ENCODE assay signal across 8 cellular contexts in genomic region chr4:70544279-70544870, GRCh38. TPM values are rescaled to one million over a fixed set of nuclear protein-coding genes. Genes with fewer than 3 reads are reported as not detected.
A peak's percentile ranks its signal among the peaks of the same experiment; 100 is the strongest.
DNase-seq lines count a peak whose midpoint lies in the region; ATAC-seq and TF ChIP-seq lines count a peak whose summit lies in the region.

No MANE protein-coding gene starts in this region.

- TF ChIP-seq CTCF in activated CD8-positive, alpha-beta T cell treated with anti-CD3 and anti-CD28 coated beads for 36 hours (IDR thresholded peaks at IDR 0.05), result peak; percentile 16
- TF ChIP-seq CTCF in parathyroid adenoma (IDR thresholded peaks at IDR 0.05), result peak; percentile 11
- no peak for TF ChIP-seq CTCF in CD8-positive, alpha-beta T cell (IDR thresholded peaks at IDR 0.05)

- H3K4me1 Mint-ChIP-seq in activated CD8-positive, alpha-beta T cell treated with anti-CD3 and anti-CD28 coated beads for 36 hours (ENCODE audit: low read depth), result no peaks in the 10 kb centered on the region
- no peaks in the 10 kb centered on the region for H3K4me1 Mint-ChIP-seq in activated CD8-positive, alpha-beta T cell treated with anti-CD3 and anti-CD28 coated beads, Interleukin-2, amount 10 ng/mL, durations not matched to agents 7 days and 5 days (ENCODE audit: low read depth)
- no peaks in the 10 kb centered on the region for H3K4me1 Mint-ChIP-seq in CD8-positive, alpha-beta T cell (ENCODE audit: low read depth)

- no peak overlapping the region for H3K4me2 ChIP-seq in parathyroid adenoma (ENCODE audit: low read length)

- no peaks in the 10 kb centered on the region for H3K27me3 ChIP-seq in parathyroid adenoma (ENCODE audit: control insufficient read depth, insufficient read depth, low read length)
- no peaks in the 10 kb centered on the region for H3K27me3 ChIP-seq in CD8-positive, alpha-beta T cell (ENCODE audit: insufficient read depth, low read length)

- H3K4me3 ChIP-seq in parathyroid adenoma (ENCODE audit: low read depth, low read length), result no peak overlapping the region
- H3K4me3 ChIP-seq in CD8-positive, alpha-beta T cell (ENCODE audit: low read depth, low read length), result no peak overlapping the region

- POLR2A ChIA-PET in activated CD8-positive, alpha-beta T cell treated with anti-CD3 and anti-CD28 coated beads for 36 hours (lab: Charles Lee), result no interaction called here
- POLR2A ChIA-PET in activated CD8-positive, alpha-beta T cell treated with anti-CD3 and anti-CD28 coated beads, Interleukin-2, amount 10 ng/mL, durations not matched to agents 7 days and 5 days (lab: Charles Lee), result no interaction called here
- POLR2A ChIA-PET in CD8-positive, alpha-beta T cell (lab: Charles Lee), result no interaction called here

- no peak for DNase-seq in activated CD8-positive, alpha-beta T cell treated with anti-CD3 and anti-CD28 coated beads for 36 hours
- DNase-seq in activated CD8-positive, alpha-beta T cell treated with anti-CD3 and anti-CD28 coated beads, Interleukin-2, amount 10 ng/mL, durations not matched to agents 7 days and 5 days, result no peak
- DNase-seq in astrocyte of the hippocampus (ENCODE audit: low read depth, low spot score) (peak; percentile 10), NCI-H345 (lab: John Stamatoyannopoulos, UW) (no peak), CD1c-positive myeloid dendritic cell (ENCODE audit: extremely low spot score) (no peak)
- no peak for DNase-seq in CD8-positive, alpha-beta T cell

- no peaks in the 10 kb centered on the region for H3K36me3 Mint-ChIP-seq in activated CD8-positive, alpha-beta T cell treated with anti-CD3 and anti-CD28 coated beads for 36 hours (ENCODE audit: low read depth)
- H3K36me3 Mint-ChIP-seq in activated CD8-positive, alpha-beta T cell treated with anti-CD3 and anti-CD28 coated beads, Interleukin-2, amount 10 ng/mL, durations not matched to agents 7 days and 5 days (ENCODE audit: low read depth), result no peaks in the 10 kb centered on the region
- H3K36me3 Mint-ChIP-seq in CD8-positive, alpha-beta T cell, result no peaks in the 10 kb centered on the region

- H3K79me2 ChIP-seq in parathyroid adenoma, result no peaks in the 10 kb centered on the region

- no peak overlapping the region for H3K4me3 Mint-ChIP-seq in activated CD8-positive, alpha-beta T cell treated with anti-CD3 and anti-CD28 coated beads for 36 hours
- H3K4me3 Mint-ChIP-seq in activated CD8-positive, alpha-beta T cell treated with anti-CD3 and anti-CD28 coated beads, Interleukin-2, amount 10 ng/mL, durations not matched to agents 7 days and 5 days, result no peak overlapping the region
- H3K4me3 Mint-ChIP-seq in CD8-positive, alpha-beta T cell, result no peak overlapping the region

- H3K27ac Mint-ChIP-seq in activated CD8-positive, alpha-beta T cell treated with anti-CD3 and anti-CD28 coated beads for 36 hours, result no peak overlapping the region
- no peak overlapping the region for H3K27ac Mint-ChIP-seq in activated CD8-positive, alpha-beta T cell treated with anti-CD3 and anti-CD28 coated beads, Interleukin-2, amount 10 ng/mL, durations not matched to agents 7 days and 5 days
- H3K27ac Mint-ChIP-seq in CD8-positive, alpha-beta T cell, result no peak overlapping the region

- no peak overlapping the region for H2AFZ ChIP-seq in parathyroid adenoma

- intact Hi-C loops in activated CD8-positive, alpha-beta T cell treated with anti-CD3 and anti-CD28 coated beads for 36 hours (cut with micrococcal nuclease), result no loop called here
- intact Hi-C loops in CD8-positive, alpha-beta T cell (cut with DNase I, micrococcal nuclease), result no loop called here

- CTCF ChIA-PET in activated CD8-positive, alpha-beta T cell treated with anti-CD3 and anti-CD28 coated beads for 36 hours (lab: Charles Lee), result no interaction called here
- CTCF ChIA-PET in activated CD8-positive, alpha-beta T cell treated with anti-CD3 and anti-CD28 coated beads, Interleukin-2, amount 10 ng/mL, durations not matched to agents 7 days and 5 days (lab: Charles Lee), result no interaction called here
- CTCF ChIA-PET in CD8-positive, alpha-beta T cell (lab: Charles Lee), result no interaction called here

- no peaks in the 10 kb centered on the region for H3K9me3 Mint-ChIP-seq in activated CD8-positive, alpha-beta T cell treated with anti-CD3 and anti-CD28 coated beads for 36 hours
- no peaks in the 10 kb centered on the region for H3K9me3 Mint-ChIP-seq in activated CD8-positive, alpha-beta T cell treated with anti-CD3 and anti-CD28 coated beads, Interleukin-2, amount 10 ng/mL, durations not matched to agents 7 days and 5 days (ENCODE audit: insufficient read depth)
- H3K9me3 Mint-ChIP-seq in CD8-positive, alpha-beta T cell, result no peaks in the 10 kb centered on the region

- H3K4me1 ChIP-seq in parathyroid adenoma, result no peaks in the 10 kb centered on the region
- H3K4me1 ChIP-seq in CD8-positive, alpha-beta T cell (ENCODE audit: insufficient read depth, low read length), result no peaks in the 10 kb centered on the region

- ATAC-seq in activated CD8-positive, alpha-beta T cell treated with anti-CD3 and anti-CD28 coated beads for 36 hours, result no peak
- ATAC-seq in activated CD8-positive, alpha-beta T cell treated with anti-CD3 and anti-CD28 coated beads, Interleukin-2, amount 10 ng/mL, durations not matched to agents 7 days and 5 days, result no peak
- peak; percentile 73 for ATAC-seq in HG03432 (IDR thresholded peaks at IDR 0.05; ENCODE audit: unreplicated experiment)
- ATAC-seq in CD8-positive, alpha-beta T cell, result no peak

- no peak overlapping the region for H3K9ac ChIP-seq in parathyroid adenoma

- no peak overlapping the region for H3K27ac ChIP-seq in parathyroid adenoma
- H3K27ac ChIP-seq in CD8-positive, alpha-beta T cell (ENCODE audit: low read depth, low read length), result no peak overlapping the region

- peaks cover 8% of the 10 kb centered on the region for H3K27me3 Mint-ChIP-seq in activated CD8-positive, alpha-beta T cell treated with anti-CD3 and anti-CD28 coated beads for 36 hours
- peaks cover 4% of the 10 kb centered on the region for H3K27me3 Mint-ChIP-seq in activated CD8-positive, alpha-beta T cell treated with anti-CD3 and anti-CD28 coated beads, Interleukin-2, amount 10 ng/mL, durations not matched to agents 7 days and 5 days (ENCODE audit: low read depth)
- peaks cover 18% of the 10 kb centered on the region for H3K27me3 Mint-ChIP-seq in CD8-positive, alpha-beta T cell (ENCODE audit: low read depth)

- H3K9me3 ChIP-seq in parathyroid adenoma (ENCODE audit: control insufficient read depth, low read length), result no peaks in the 10 kb centered on the region
- no peaks in the 10 kb centered on the region for H3K9me3 ChIP-seq in CD8-positive, alpha-beta T cell (ENCODE audit: low read length)

- H3K36me3 ChIP-seq in parathyroid adenoma (ENCODE audit: control insufficient read depth, insufficient read depth, low read length), result no peaks in the 10 kb centered on the region
- no peaks in the 10 kb centered on the region for H3K36me3 ChIP-seq in CD8-positive, alpha-beta T cell (ENCODE audit: insufficient read depth, low read length)

RNA-seq across cellular contexts. Expression of gene AMTN, which starts 26.0 kb away (rescaled TPM):
- not detected for total RNA-seq in activated CD8-positive, alpha-beta T cell treated with anti-CD3 and anti-CD28 coated beads for 36 hours
- not detected for total RNA-seq in activated CD8-positive, alpha-beta T cell treated with anti-CD3 and anti-CD28 coated beads, Interleukin-2, amount 10 ng/mL, durations not matched to agents 7 days and 5 days
- not detected for total RNA-seq in CD8-positive, alpha-beta T cell

RNA-seq across cellular contexts. Expression of gene AMBN, which starts 47.7 kb away (rescaled TPM):
- total RNA-seq in activated CD8-positive, alpha-beta T cell treated with anti-CD3 and anti-CD28 coated beads for 36 hours, result not detected
- not detected for total RNA-seq in activated CD8-positive, alpha-beta T cell treated with anti-CD3 and anti-CD28 coated beads, Interleukin-2, amount 10 ng/mL, durations not matched to agents 7 days and 5 days
- not detected for total RNA-seq in CD8-positive, alpha-beta T cell
